8 cellular contexts compared by ENCODE assay signal in genomic region chr11:35142481-35143207, GRCh38. TPM values are rescaled to one million over a fixed set of nuclear protein-coding genes. Genes with fewer than 3 reads are reported as not detected.
A peak's percentile ranks its signal among the peaks of the same experiment; 100 is the strongest.
DNase-seq lines count a peak whose midpoint lies in the region; ATAC-seq, FAIRE-seq and TF ChIP-seq lines count a peak whose summit lies in the region.
"Had no signal": no experiment of that assay in that cellular context is flagged by ENCODE, and none has a peak within 500 bp of the region (broad histone marks: within the 10 kb centered on the region; RNA-seq: fewer than 3 reads in every experiment).

No MANE protein-coding gene starts in this region.

- TF ChIP-seq POLR2A in GM12892 (IDR thresholded peaks at IDR 0.05; ENCODE audit: low read depth, low read length), result no peak; the same call in 1 of the 2 replicates

- ATAC-seq in HG02884 (IDR thresholded peaks at IDR 0.05; ENCODE audit: unreplicated experiment), result no peak

- H3K4me3 ChIP-seq in epithelial cell of esophagus (ENCODE audit: low read length), result peak overlapping the region; percentile 31
- H3K4me3 ChIP-seq: SK-N-MC had no signal

- in situ Hi-C loops in SK-MEL-5 (cut with HindIII; ENCODE audit: low pct_unique_long_range_greater_than_20kb, low sequenced_read_pairs), result no loop called here

- no peak for TF ChIP-seq CTCF in epithelial cell of esophagus (IDR thresholded peaks at IDR 0.05; ENCODE audit: insufficient read depth, low read depth, low read length, missing control alignments)

- FAIRE-seq in GM12892 (lab: Jason Lieb, UNC), result peak; percentile 77

- no peak for DNase-seq in GM12892 (ENCODE audit: insufficient read length)
- DNase-seq in SK-MEL-5 (ENCODE audit: low read depth, low spot score), result peak; percentile 65
- DNase-seq in epithelial cell of esophagus (ENCODE audit: low read depth), result peak; percentile 71
- peak; percentile 58 for DNase-seq in stimulated activated CD4-positive, alpha-beta T cell treated with anti-CD3 and anti-CD28 coated beads, Interleukin-4, amount 100 ng/mL, for 1 hour
- no peak for DNase-seq in LoVo (ENCODE audit: low spot score)
- DNase-seq in superior temporal gyrus (ENCODE audit: extremely low spot score), result no peak

RNA-seq across cellular contexts. Expression of gene CD44, which starts 3.7 kb away (rescaled TPM):
- 449 TPM for polyA plus RNA-seq in GM12892 (2012; ENCODE audit: missing spikeins)
- total RNA-seq in SK-MEL-5 (2014; rRNA removed; shearing (Covaris generic)), result 143 and 147 TPM in 2 replicates
- polyA plus RNA-seq in SK-MEL-5 (2015; cell fraction: cytosol; rRNA removed), result 871 and 897 TPM in 2 replicates
- polyA plus RNA-seq in SK-MEL-5 (2015; cell fraction: nucleus; rRNA removed), result 227 and 250 TPM in 2 replicates

Comparison
In these comparisons a context has a peak if more than half of its experiments do, and no peak if none do; other contexts are left out.
1. DNase-seq: peak in SK-MEL-5 (single experiment), epithelial cell of esophagus (single experiment) and stimulated activated CD4-positive, alpha-beta T cell treated with anti-CD3 and anti-CD28 coated beads, Interleukin-4, amount 100 ng/mL, for 1 hour (single experiment); none in GM12892 (single experiment), LoVo (single experiment) and superior temporal gyrus (single experiment).